8 cellular contexts compared by ENCODE assay signal in the genomic region with DNA sequence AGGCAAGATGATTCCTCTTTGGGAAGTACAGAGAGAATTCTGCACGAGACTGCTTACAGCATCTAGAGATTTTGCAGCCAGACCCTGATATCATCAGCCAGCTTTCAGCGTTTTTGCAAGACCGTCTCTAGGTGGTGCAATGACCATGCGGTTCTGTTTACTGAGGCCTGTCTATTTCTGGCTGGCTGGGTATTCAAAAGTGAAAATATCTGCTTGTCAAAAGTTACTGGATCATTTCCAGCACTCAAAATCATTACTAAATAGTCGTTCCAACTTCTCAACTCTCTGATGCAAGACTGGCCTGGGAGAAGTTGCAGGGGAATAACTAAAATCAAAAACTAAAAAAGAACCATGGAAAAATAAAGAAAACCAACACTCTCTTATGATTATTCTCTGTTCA.
A peak's percentile ranks its signal among the peaks of the same experiment; 100 is the strongest.
DNase-seq lines count a peak whose midpoint lies in the region; ATAC-seq and TF ChIP-seq lines count a peak whose summit lies in the region.

No MANE protein-coding gene starts in this region.

- 1 to 5% methylated on average over 5 of the region's 5 CpGs for WGBS in tibial nerve, 2 donors

- ATAC-seq in GM21447 (IDR thresholded peaks at IDR 0.05; ENCODE audit: unreplicated experiment): peak; percentile 68

- TF ChIP-seq EP300 in tibial nerve (IDR thresholded peaks at IDR 0.05): peak; percentile 62 to 93

- TF ChIP-seq CTCF in colonic mucosa (IDR thresholded peaks at IDR 0.05) (no peak), tibial nerve (IDR thresholded peaks at IDR 0.05) (peak in 4 of 5 experiments; percentile 35 to 68 (median 58))

- H3K27ac ChIP-seq in SJCRH30 (no peak overlapping the region), colonic mucosa (no peak overlapping the region), tibial nerve (peak overlapping the region; percentile 58 to 87 (median 70))

- intact Hi-C loops in colonic mucosa (cut with DNase I): loop anchor here (10.0 kb wide), 1 partner anchor 764 kb away; no protein-coding TSS in a partner anchor

- H3K27me3 ChIP-seq in SJCRH30: no peaks in the 10 kb centered on the region
- H3K27me3 ChIP-seq in colonic mucosa: no peaks in the 10 kb centered on the region
- no peaks in the 10 kb centered on the region for H3K27me3 ChIP-seq in tibial nerve

- H3K4me1 ChIP-seq in SJCRH30 (peaks cover 23% of the 10 kb centered on the region), colonic mucosa (no peaks in the 10 kb centered on the region), tibial nerve (peaks cover 4 to 58% (median 18%) of the 10 kb centered on the region in 4 donors)

- no peak overlapping the region for H3K4me3 ChIP-seq in SJCRH30
- no peak overlapping the region for H3K4me3 ChIP-seq in colonic mucosa
- H3K4me3 ChIP-seq in tibial nerve: no peak overlapping the region

- peak; percentile 53 for DNase-seq in NCI-H2107 treated with DMSO at 0.1 percent for 48 hours (lab: John Stamatoyannopoulos, UW; ENCODE audit: unreplicated experiment)
- no peak for DNase-seq in NCI-H2107 (lab: John Stamatoyannopoulos, UW)
- DNase-seq in HuH-7 (ENCODE audit: low spot score): peak; percentile 39
- peak; percentile 48 to 73 for DNase-seq in SJCRH30
- peak; percentile 60 for DNase-seq in colonic mucosa
- peak; percentile 81 to 92 for DNase-seq in lung microvascular endothelial cell (ENCODE audit: low read depth in 2 of 2)
- peak; percentile 65 to 82 for DNase-seq in tibial nerve (ENCODE audit: low spot score in 2 of 2)

- H3K9me3 ChIP-seq in SJCRH30 (replicated peaks) (no peaks in the 10 kb centered on the region), colonic mucosa (no peaks in the 10 kb centered on the region), tibial nerve (no peaks in the 10 kb centered on the region)

- H3K9ac ChIP-seq in colonic mucosa (ENCODE audit: low read depth in 2 of 2, low read length in 2 of 2): no peak overlapping the region

- no peak for TF ChIP-seq POLR2A in tibial nerve (IDR thresholded peaks at IDR 0.05)

- H3K36me3 ChIP-seq in SJCRH30 (peaks cover 19% of the 10 kb centered on the region), colonic mucosa (no peaks in the 10 kb centered on the region), tibial nerve (peaks cover 0 to 33% (median 0%) of the 10 kb centered on the region in 3 donors)

Comparison
In these comparisons a context has a peak if more than half of its experiments do, and no peak if none do; other contexts are left out.
1. H3K27ac ChIP-seq: peak in tibial nerve (4 of 4); none in SJCRH30 (single experiment) and colonic mucosa (single experiment).